17 cellular contexts compared by ENCODE assay signal in the genomic region with DNA sequence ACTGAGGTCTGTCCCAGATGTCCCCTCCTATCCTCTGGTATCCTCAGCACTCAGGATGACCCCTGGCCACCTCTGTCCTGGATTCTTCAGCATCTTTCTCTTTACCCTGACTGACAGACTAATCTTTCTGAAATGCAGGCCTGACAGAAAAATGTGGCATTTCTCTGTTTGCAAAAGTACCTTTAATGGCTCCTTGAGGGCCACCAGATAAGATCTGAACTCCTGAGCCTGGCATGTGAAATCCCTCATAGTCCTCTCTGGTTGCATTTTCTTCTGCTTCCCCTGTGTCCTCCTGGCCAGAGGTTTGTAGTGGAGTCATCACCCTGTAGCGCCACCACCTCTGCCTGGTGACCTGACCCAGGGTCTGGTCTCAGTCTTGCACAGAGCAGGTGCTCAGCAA. TPM values are rescaled to one million over a fixed set of nuclear protein-coding genes. Genes with fewer than 3 reads are reported as not detected.
A peak's percentile ranks its signal among the peaks of the same experiment; 100 is the strongest.
DNase-seq lines count a peak whose midpoint lies in the region; ATAC-seq and TF ChIP-seq lines count a peak whose summit lies in the region.
"Had no signal": no experiment of that assay in that cellular context is flagged by ENCODE, and none has a peak within 500 bp of the region (broad histone marks: within the 10 kb centered on the region; RNA-seq: fewer than 3 reads in every experiment).

No MANE protein-coding gene starts in this region.

- peaks cover 78% of the 10 kb centered on the region for H3K36me3 ChIP-seq in RWPE2 (ENCODE audit: low read depth)
- H3K36me3 ChIP-seq in upper lobe of left lung: peaks cover 20 to 84% (median 72%) of the 10 kb centered on the region in 4 donors

- peak overlapping the region; percentile 8 for H3K27ac Mint-ChIP-seq in activated naive CD8-positive, alpha-beta T cell treated with anti-CD3 and anti-CD28 coated beads, Interleukin-2, amount 10 ng/mL, durations not matched to agents 7 days and 5 days
- H3K27ac Mint-ChIP-seq in activated naive CD8-positive, alpha-beta T cell treated with anti-CD3 and anti-CD28 coated beads for 36 hours: no peak overlapping the region

- H3K27ac ChIP-seq in RWPE2 (ENCODE audit: poor library complexity, severe bottlenecking) (peak overlapping the region; percentile 78), upper lobe of left lung (no peak overlapping the region)
- H3K27ac ChIP-seq: A549 had no signal

- no peak for TF ChIP-seq CTCF in RWPE2 (IDR thresholded peaks at IDR 0.05; ENCODE audit: poor library complexity, severe bottlenecking)
- TF ChIP-seq CTCF in upper lobe of left lung (IDR thresholded peaks at IDR 0.05): no peak

- H3K4me1 ChIP-seq in RWPE2 (ENCODE audit: insufficient read depth, poor library complexity, severe bottlenecking) (peaks cover 9% of the 10 kb centered on the region), upper lobe of left lung (peaks cover 28 to 57% (median 33%) of the 10 kb centered on the region in 4 donors)

- no peaks in the 10 kb centered on the region for H3K9me3 Mint-ChIP-seq in activated naive CD8-positive, alpha-beta T cell treated with anti-CD3 and anti-CD28 coated beads, Interleukin-2, amount 10 ng/mL, durations not matched to agents 7 days and 5 days
- H3K9me3 Mint-ChIP-seq in activated naive CD8-positive, alpha-beta T cell treated with anti-CD3 and anti-CD28 coated beads for 36 hours: no peaks in the 10 kb centered on the region
- H3K9me3 Mint-ChIP-seq: CD4-positive, CD25-positive, alpha-beta regulatory T cell had no signal

- H3K27me3 ChIP-seq in RWPE2 (ENCODE audit: insufficient read depth, poor library complexity, severe bottlenecking): no peaks in the 10 kb centered on the region
- no peaks in the 10 kb centered on the region for H3K27me3 ChIP-seq in upper lobe of left lung

- WGBS in upper lobe of left lung, 2 donors: 89 to 100% methylated on average over 1 of the region's 1 CpG

- H3K9me3 ChIP-seq in RWPE2 (ENCODE audit: severe bottlenecking): no peaks in the 10 kb centered on the region
- no peaks in the 10 kb centered on the region for H3K9me3 ChIP-seq in upper lobe of left lung
- H3K9me3 ChIP-seq: A549 had no signal

- no peak for DNase-seq in activated naive CD8-positive, alpha-beta T cell treated with anti-CD3 and anti-CD28 coated beads, Interleukin-2, amount 10 ng/mL, durations not matched to agents 7 days and 5 days
- DNase-seq in activated naive CD8-positive, alpha-beta T cell treated with anti-CD3 and anti-CD28 coated beads for 36 hours: no peak
- DNase-seq in RWPE2 (ENCODE audit: low spot score) (no peak), erythroblast (lab: John Stamatoyannopoulos, UW) (no peak), upper lobe of left lung (no peak), globus pallidus (ENCODE audit: low spot score) (no peak), UCSD-AML1 (lab: John Stamatoyannopoulos, UW; ENCODE audit: unreplicated experiment) (no peak)
- DNase-seq: CD4-positive, CD25-positive, alpha-beta regulatory T cell; DMS79 treated with DMSO at 0.1 percent for 48 hours; GDM1; NCI-H1048; NCI-H146; NCI-H2081 treated with DMSO at 0.1 percent for 48 hours; NCI-H524 treated with DMSO at 0.1 percent for 48 hours had no signal

- TF ChIP-seq POLR2A in erythroblast (IDR thresholded peaks at IDR 0.05; ENCODE audit: low read length) (peak; percentile 34), upper lobe of left lung (IDR thresholded peaks at IDR 0.05) (no peak)

- TF ChIP-seq EP300 in upper lobe of left lung (IDR thresholded peaks at IDR 0.05): no peak

- no peak overlapping the region for H3K4me3 Mint-ChIP-seq in activated naive CD8-positive, alpha-beta T cell treated with anti-CD3 and anti-CD28 coated beads, Interleukin-2, amount 10 ng/mL, durations not matched to agents 7 days and 5 days
- no peak overlapping the region for H3K4me3 Mint-ChIP-seq in activated naive CD8-positive, alpha-beta T cell treated with anti-CD3 and anti-CD28 coated beads for 36 hours

- peaks cover 26% of the 10 kb centered on the region for H3K4me1 Mint-ChIP-seq in activated naive CD8-positive, alpha-beta T cell treated with anti-CD3 and anti-CD28 coated beads, Interleukin-2, amount 10 ng/mL, durations not matched to agents 7 days and 5 days
- H3K4me1 Mint-ChIP-seq in activated naive CD8-positive, alpha-beta T cell treated with anti-CD3 and anti-CD28 coated beads for 36 hours: peaks cover 23% of the 10 kb centered on the region

- H3K27me3 Mint-ChIP-seq in activated naive CD8-positive, alpha-beta T cell treated with anti-CD3 and anti-CD28 coated beads, Interleukin-2, amount 10 ng/mL, durations not matched to agents 7 days and 5 days: no peaks in the 10 kb centered on the region
- no peaks in the 10 kb centered on the region for H3K27me3 Mint-ChIP-seq in activated naive CD8-positive, alpha-beta T cell treated with anti-CD3 and anti-CD28 coated beads for 36 hours
- H3K27me3 Mint-ChIP-seq: CD4-positive, CD25-positive, alpha-beta regulatory T cell had no signal

- H3K4me3 ChIP-seq in RWPE2 (ENCODE audit: severe bottlenecking): no peak overlapping the region
- H3K4me3 ChIP-seq in upper lobe of left lung: no peak overlapping the region
- H3K4me3 ChIP-seq: A549 had no signal

- POLR2A ChIA-PET in activated naive CD8-positive, alpha-beta T cell treated with anti-CD3 and anti-CD28 coated beads, Interleukin-2, amount 10 ng/mL, durations not matched to agents 7 days and 5 days (lab: Charles Lee): interaction anchor here (0.9 kb wide), 1 partner anchor 150 kb away, joined by 5 read pairs; no protein-coding TSS in a partner anchor

- H3K36me3 Mint-ChIP-seq in activated naive CD8-positive, alpha-beta T cell treated with anti-CD3 and anti-CD28 coated beads, Interleukin-2, amount 10 ng/mL, durations not matched to agents 7 days and 5 days: peaks cover 19% of the 10 kb centered on the region
- H3K36me3 Mint-ChIP-seq in activated naive CD8-positive, alpha-beta T cell treated with anti-CD3 and anti-CD28 coated beads for 36 hours: peaks cover 44% of the 10 kb centered on the region

- no peak for ATAC-seq in activated naive CD8-positive, alpha-beta T cell treated with anti-CD3 and anti-CD28 coated beads, Interleukin-2, amount 10 ng/mL, durations not matched to agents 7 days and 5 days (ENCODE audit: low read depth)
- no peak for ATAC-seq in RWPE2 (ENCODE audit: low read depth)
- no peak for ATAC-seq in upper lobe of left lung (ENCODE audit: low FRiP score in 2 of 2)
- no peak for ATAC-seq in HG02623 (IDR thresholded peaks at IDR 0.05; ENCODE audit: unreplicated experiment)

RNA-seq across cellular contexts. Expression of a gene that starts 2.0 kb away (rescaled TPM):
- 1 to 10 TPM; 7.6 to 9.4 TPM for total RNA-seq in activated naive CD8-positive, alpha-beta T cell treated with anti-CD3 and anti-CD28 coated beads, Interleukin-2, amount 10 ng/mL, durations not matched to agents 7 days and 5 days
- 1 to 10 TPM; 4.3 to 4.5 TPM for total RNA-seq in activated naive CD8-positive, alpha-beta T cell treated with anti-CD3 and anti-CD28 coated beads for 36 hours
- total RNA-seq in upper lobe of left lung: 10 to 100 TPM; 17.4 to 26.2 (median 24.4) TPM

RNA-seq across cellular contexts. Expression of a gene that starts 4.9 kb away (rescaled TPM):
- 100 to 1,000 TPM; 105 to 114 TPM for total RNA-seq in activated naive CD8-positive, alpha-beta T cell treated with anti-CD3 and anti-CD28 coated beads, Interleukin-2, amount 10 ng/mL, durations not matched to agents 7 days and 5 days
- 100 to 1,000 TPM; 130 to 136 TPM for total RNA-seq in activated naive CD8-positive, alpha-beta T cell treated with anti-CD3 and anti-CD28 coated beads for 36 hours
- total RNA-seq in upper lobe of left lung: 100 to 1,000 TPM in 1 of 6 donors, 10 to 100 TPM in 5; 55.7 to 124 (median 85.4) TPM

RNA-seq across cellular contexts. Expression of a gene that starts 6.9 kb away (rescaled TPM):
- total RNA-seq in activated naive CD8-positive, alpha-beta T cell treated with anti-CD3 and anti-CD28 coated beads, Interleukin-2, amount 10 ng/mL, durations not matched to agents 7 days and 5 days: not detected
- under 1 TPM in 1 of 2 experiments, not detected in 1; 0.19 TPM for total RNA-seq in activated naive CD8-positive, alpha-beta T cell treated with anti-CD3 and anti-CD28 coated beads for 36 hours
- total RNA-seq in upper lobe of left lung: 10 to 100 TPM in 4 of 6 donors, 1 to 10 TPM in 2; 4.6 to 20.8 (median 10.8) TPM
- total RNA-seq: OCI-LY7 had no signal

RNA-seq across cellular contexts. Expression of a gene that starts 13.1 kb away (rescaled TPM):
- total RNA-seq in activated naive CD8-positive, alpha-beta T cell treated with anti-CD3 and anti-CD28 coated beads, Interleukin-2, amount 10 ng/mL, durations not matched to agents 7 days and 5 days: 10 to 100 TPM; 57.4 to 59.1 TPM
- 10 to 100 TPM; 15.8 to 16.7 TPM for total RNA-seq in activated naive CD8-positive, alpha-beta T cell treated with anti-CD3 and anti-CD28 coated beads for 36 hours
- 100 to 1,000 TPM in 1 of 6 donors, 10 to 100 TPM in 4, 1 to 10 TPM in 1; 9.1 to 147 (median 31.1) TPM for total RNA-seq in upper lobe of left lung

RNA-seq across cellular contexts. Expression of a gene that starts 26.5 kb away (rescaled TPM):
- total RNA-seq in activated naive CD8-positive, alpha-beta T cell treated with anti-CD3 and anti-CD28 coated beads, Interleukin-2, amount 10 ng/mL, durations not matched to agents 7 days and 5 days: 10 to 100 TPM; 17.7 to 18.6 TPM
- total RNA-seq in activated naive CD8-positive, alpha-beta T cell treated with anti-CD3 and anti-CD28 coated beads for 36 hours: 1 to 10 TPM; 6.1 to 6.4 TPM
- 100 to 1,000 TPM in 1 of 6 donors, 10 to 100 TPM in 5; 36.5 to 135 (median 58.0) TPM for total RNA-seq in upper lobe of left lung

Comparison
In these comparisons a context has a peak if more than half of its experiments do, and no peak if none do; other contexts are left out.
1. RNA of a gene that starts 6.9 kb away (total RNA-seq): 4.6 to 20.8 TPM in upper lobe of left lung; 0.19 TPM in activated naive CD8-positive, alpha-beta T cell treated with anti-CD3 and anti-CD28 coated beads for 36 hours and not detected in activated naive CD8-positive, alpha-beta T cell treated with anti-CD3 and anti-CD28 coated beads, Interleukin-2, amount 10 ng/mL, durations not matched to agents 7 days and 5 days; every median in the first group is over 4 times any median in the second.